ENCODE assay signal across 12 cellular contexts in genomic region chr2:24580561-24580960, GRCh38.
"Had no signal": no experiment of that assay in that cellular context is flagged by ENCODE, and none has a peak within 500 bp of the region (broad histone marks: within the 10 kb centered on the region; RNA-seq: fewer than 3 reads in every experiment).

No MANE protein-coding gene starts in this region.

- H3K27me3 ChIP-seq: breast epithelium, neutrophil, suprapubic skin had no signal

- H3K27me3 Mint-ChIP-seq: T-cell, type B pancreatic cell had no signal

- H3K4me3 Mint-ChIP-seq: T-cell, type B pancreatic cell had no signal

- H3K27ac Mint-ChIP-seq: T-cell, type B pancreatic cell had no signal

- H3K36me3 ChIP-seq: breast epithelium, neutrophil, suprapubic skin had no signal

- DNase-seq: activated CD4-positive, alpha-beta T cell treated with anti-CD3 and anti-CD28 coated beads, Interleukin-2, amount 50 U/mL, for 4 hours; activated CD4-positive, CD25-positive, alpha-beta regulatory T cell; activated naive CD4-positive, alpha-beta T cell treated with anti-CD3 and anti-CD28 coated beads, Interleukin-2, amount 50 U/mL, for 16 hours; anterior cingulate cortex; hypothalamus; kidney glomerular epithelial cell; T-cell had no signal

- H3K27ac ChIP-seq: breast epithelium, neutrophil, skin epidermis, suprapubic skin had no signal

- H3K4me3 ChIP-seq: breast epithelium, skin epidermis, suprapubic skin had no signal

- ATAC-seq: T-cell had no signal

- H3K4me1 ChIP-seq: breast epithelium had no signal
